ENCODE assay signal across 8 cellular contexts in the genomic region with DNA sequence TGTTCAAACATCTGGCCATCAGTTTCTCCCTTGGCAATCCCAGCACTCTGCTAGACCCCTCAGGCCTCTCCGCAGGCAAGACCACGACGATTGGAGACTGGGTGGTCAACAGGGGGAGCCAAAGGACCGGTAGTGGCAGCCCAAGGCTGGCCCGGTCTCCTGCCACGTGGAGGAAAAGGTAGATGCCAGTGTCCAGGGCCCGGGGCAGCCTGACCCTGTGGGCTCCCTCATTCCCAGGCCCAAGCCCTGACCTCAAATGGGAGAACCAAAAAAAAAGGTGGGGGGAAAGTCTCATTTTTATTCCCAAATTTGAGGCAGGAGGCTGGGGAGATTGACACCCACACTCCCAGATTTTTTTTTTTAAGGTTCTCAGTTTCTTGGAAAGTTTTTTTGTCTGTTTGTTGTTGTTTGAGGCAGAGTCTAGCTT. TPM values are rescaled to one million over a fixed set of nuclear protein-coding genes. Genes with fewer than 3 reads are reported as not detected.
A peak's percentile ranks its signal among the peaks of the same experiment; 100 is the strongest.
DNase-seq lines count a peak whose midpoint lies in the region; ATAC-seq and TF ChIP-seq lines count a peak whose summit lies in the region.

No MANE protein-coding gene starts in this region.

- peak; percentile 79 for ATAC-seq in central memory CD8-positive, alpha-beta T cell (replicated peaks; ENCODE audit: extremely low read depth, poor library complexity, severe bottlenecking)
- ATAC-seq in left lobe of liver: peak; percentile 82
- ATAC-seq in GM18519 (IDR thresholded peaks at IDR 0.05; ENCODE audit: low FRiP score, unreplicated experiment): no peak

- H3K27ac Mint-ChIP-seq in central memory CD8-positive, alpha-beta T cell (ENCODE audit: low read depth): no peak overlapping the region

- H3K4me1 Mint-ChIP-seq in central memory CD8-positive, alpha-beta T cell: peaks cover 7% of the 10 kb centered on the region

- peak; percentile 97 for TF ChIP-seq CTCF in BE2C (IDR thresholded peaks at IDR 0.05; ENCODE audit: low read depth, low read length)

- H3K9me3 ChIP-seq in BE2C: no peaks in the 10 kb centered on the region

- no peaks in the 10 kb centered on the region for H3K27me3 Mint-ChIP-seq in central memory CD8-positive, alpha-beta T cell

- no peaks in the 10 kb centered on the region for H3K36me3 Mint-ChIP-seq in central memory CD8-positive, alpha-beta T cell (ENCODE audit: insufficient read depth)

- no peak overlapping the region for H3K4me3 ChIP-seq in BE2C (ENCODE audit: low read depth, low read length)

- peaks cover 5% of the 10 kb centered on the region for H3K4me1 ChIP-seq in BE2C

- H3K9me3 Mint-ChIP-seq in central memory CD8-positive, alpha-beta T cell: no peaks in the 10 kb centered on the region

- H3K36me3 ChIP-seq in BE2C: no peaks in the 10 kb centered on the region

- H3K27me3 ChIP-seq in BE2C: no peaks in the 10 kb centered on the region

- DNase-seq in BE2C: peak; percentile 94
- DNase-seq in H4 (ENCODE audit: low spot score): peak; percentile 75
- DNase-seq in NCI-H446 (lab: John Stamatoyannopoulos, UW): peak; percentile 73 to 92
- DNase-seq in activated CD4-positive, alpha-beta T cell treated with anti-CD3 and anti-CD28 coated beads for 1 hour: peak; percentile 65
- DNase-seq in central memory CD8-positive, alpha-beta T cell (ENCODE audit: low spot score in 2 of 2): peak; percentile 60 to 68
- DNase-seq in left lobe of liver (ENCODE audit: low spot score): peak; percentile 76
- peak; percentile 49 to 68 (median 64) for DNase-seq in stimulated activated CD4-positive, alpha-beta T cell treated with anti-CD3 and anti-CD28 coated beads, TNF-alpha, amount 100 ng/mL, for 1 hour (ENCODE audit: low read depth in 3 of 3, low spot score in 1 of 3)

- no peak overlapping the region for H3K4me3 Mint-ChIP-seq in central memory CD8-positive, alpha-beta T cell

RNA-seq across cellular contexts. Expression of a gene that starts 24.8 kb away (rescaled TPM):
- polyA plus RNA-seq in BE2C (2012; ENCODE audit: insufficient read depth, insufficient read length, low read depth): 998 TPM
- 469 and 852 TPM in 2 replicates for total RNA-seq in H4 (2014; rRNA removed; shearing (Covaris generic))
- total RNA-seq in left lobe of liver: 13.9 TPM

RNA-seq across cellular contexts. Expression of a gene that starts 29.7 kb away (rescaled TPM):
- not detected for polyA plus RNA-seq in BE2C (2012; ENCODE audit: insufficient read depth, insufficient read length, low read depth)
- total RNA-seq in H4 (2014; rRNA removed; shearing (Covaris generic)): not detected in 2 replicates
- not detected for total RNA-seq in left lobe of liver

RNA-seq across cellular contexts. Expression of a gene that starts 34.6 kb away (rescaled TPM):
- polyA plus RNA-seq in BE2C (2012; ENCODE audit: insufficient read depth, insufficient read length, low read depth): 109 TPM
- 33.4 and 36.2 TPM in 2 replicates for total RNA-seq in H4 (2014; rRNA removed; shearing (Covaris generic))
- total RNA-seq in left lobe of liver: 7.1 TPM

RNA-seq across cellular contexts. Expression of a gene that starts 38.1 kb away (rescaled TPM):
- 0.69 TPM for polyA plus RNA-seq in BE2C (2012; ENCODE audit: insufficient read depth, insufficient read length, low read depth)
- total RNA-seq in H4 (2014; rRNA removed; shearing (Covaris generic)): 5.2 and 5.3 TPM in 2 replicates
- not detected for total RNA-seq in left lobe of liver

RNA-seq across cellular contexts. Expression of a gene that starts 50.5 kb away (rescaled TPM):
- polyA plus RNA-seq in BE2C (2012; ENCODE audit: insufficient read depth, insufficient read length, low read depth): not detected
- not detected in 2 replicates for total RNA-seq in H4 (2014; rRNA removed; shearing (Covaris generic))
- total RNA-seq in left lobe of liver: not detected

Comparison
In these comparisons a context has a peak if more than half of its experiments do, and no peak if none do; other contexts are left out.
1. RNA of a gene that starts 24.8 kb away (total RNA-seq): 469 to 852 TPM in H4; 13.9 TPM in left lobe of liver (single experiment); every median in the first group is over 10 times any median in the second.
2. Peak in every context shown above with its lines, with median percentiles within 50 percentile points of each other: DNase-seq.